In the genomic region with DNA sequence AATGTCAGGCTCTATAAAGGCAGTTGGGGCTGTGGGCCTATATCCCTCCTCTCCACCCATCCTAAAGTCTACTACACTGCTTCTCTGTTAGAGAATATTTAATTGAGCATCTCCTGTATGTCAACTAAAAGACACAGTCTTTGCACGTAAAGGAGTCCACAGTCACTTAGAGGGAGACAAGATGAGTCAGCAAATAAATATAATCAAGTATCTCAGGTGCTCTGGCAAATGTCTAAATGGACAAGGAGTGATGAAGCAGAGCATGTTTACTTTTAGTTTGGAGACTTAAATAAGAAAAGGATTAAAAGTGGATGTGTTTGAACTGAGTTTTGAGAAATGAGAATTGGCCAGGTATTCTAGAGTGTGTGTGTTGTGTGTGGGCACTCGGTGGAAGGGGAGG, we compare ENCODE assay signal across 30 cellular contexts.
"Had no signal": no experiment of that assay in that cellular context is flagged by ENCODE, and none has a peak within 500 bp of the region (broad histone marks: within the 10 kb centered on the region; RNA-seq: fewer than 3 reads in every experiment).

No MANE protein-coding gene starts in this region.

- H3K9me3 ChIP-seq: adrenal gland, breast epithelium, MG63, Peyer's patch, SJCRH30 had no signal

- H3K4me1 ChIP-seq: breast epithelium, SJCRH30 had no signal

- H3K36me3 ChIP-seq: adrenal gland, breast epithelium, MG63, Peyer's patch, SJCRH30, WERI-Rb-1 had no signal

- DNase-seq: activated CD4-positive, alpha-beta memory T cell treated with anti-CD3 and anti-CD28 coated beads, Interleukin-2, amount 10 ng/mL, durations not matched to agents 7 days and 5 days; activated CD4-positive, alpha-beta T cell treated with anti-CD3 and anti-CD28 coated beads for 36 hours; activated CD4-positive, alpha-beta T cell treated with anti-CD3 and anti-CD28 coated beads, Interleukin-2, amount 50 U/mL, for 1 hour; activated CD8-positive, alpha-beta memory T cell treated with anti-CD3 and anti-CD28 coated beads, Interleukin-2, amount 50 U/mL, for 48 hours; activated naive CD4-positive, alpha-beta T cell treated with anti-CD3 and anti-CD28 coated beads, Interleukin-2, amount 50 U/mL, for 16 hours; activated naive CD8-positive, alpha-beta T cell treated with anti-CD3 and anti-CD28 coated beads, Interleukin-2, amount 10 ng/mL, durations not matched to agents 7 days and 5 days; activated T-cell treated with anti-CD3 and anti-CD28 coated beads, Interleukin-2, amount 50 U/mL, for 1 hour; adrenal gland; aorta; caudate nucleus; MG63; MV-4-11; NCI-H1092 treated with DMSO at 0.1 percent for 48 hours; NCI-H1417 treated with DMSO at 0.1 percent for 48 hours; NCI-H1694; NCI-H2029; NCI-H2107; NCI-H2171 treated with DMSO at 0.1 percent for 48 hours; NCI-H345; NCI-H510A; NCI-H526 treated with DMSO at 0.1 percent for 48 hours; NCI-H82; Peyer's patch; Right ventricle myocardium superior; SJCRH30; T-helper 17 cell; WERI-Rb-1 had no signal

- ATAC-seq: activated CD4-positive, alpha-beta T cell treated with anti-CD3 and anti-CD28 coated beads for 36 hours; T-helper 17 cell had no signal

- H3K27me3 ChIP-seq: adrenal gland, breast epithelium, MG63, Peyer's patch, SJCRH30 had no signal

- H3K27ac ChIP-seq: adrenal gland, breast epithelium, coronary artery, Peyer's patch, RWPE1, SJCRH30, WERI-Rb-1 had no signal

- H3K4me3 ChIP-seq: adrenal gland, breast epithelium, coronary artery, MG63, Peyer's patch, SJCRH30 had no signal
